ENCODE assay signal across 8 cellular contexts in genomic region chr3:185362850-185363661, GRCh38. TPM values are rescaled to one million over a fixed set of nuclear protein-coding genes. Genes with fewer than 3 reads are reported as not detected.
A peak's percentile ranks its signal among the peaks of the same experiment; 100 is the strongest.
DNase-seq lines count a peak whose midpoint lies in the region; ATAC-seq, FAIRE-seq and TF ChIP-seq lines count a peak whose summit lies in the region.

Gene MAP3K13, plus strand, starts transcription at chr3:185363136. Its CDS starts 65,446 bp downstream, at chr3:185428582.

- ATAC-seq in GM18861 (IDR thresholded peaks at IDR 0.05; ENCODE audit: unreplicated experiment) (peak; percentile 95), HG03060 (IDR thresholded peaks at IDR 0.05; ENCODE audit: low read depth, unreplicated experiment) (peak; percentile 84), lung (ENCODE audit: insufficient read depth, low FRiP score) (peak; percentile 96)

- TF ChIP-seq CTCF in WERI-Rb-1 (IDR thresholded peaks at IDR 0.05; ENCODE audit: low read depth, low read length) (no peak), lung (IDR thresholded peaks at IDR 0.05; ENCODE audit: control extremely low read depth, extremely low read depth) (no peak)

- 0 to 1% methylated on average over 17 of the region's 17 CpGs for WGBS in lung, 2 donors

- peak within 1 kb of the TSS; percentile 97 for H3K4me3 ChIP-seq in WERI-Rb-1 (ENCODE audit: low read depth, low read length)
- peak within 1 kb of the TSS; percentile 52 for H3K4me3 ChIP-seq in lung

- H3K4me1 ChIP-seq in lung (ENCODE audit: control insufficient read depth in 2 of 2, insufficient read depth in 2 of 2, low read length in 2 of 2) = peaks cover 0 to 2% of the 10 kb centered on the region in 2 donors

- H3K27ac ChIP-seq in WERI-Rb-1 (peak within 1 kb of the TSS; percentile 59), lung (ENCODE audit: low read depth in 1 of 2, low read length in 1 of 2) (peak within 1 kb of the TSS; percentile 26 to 86)

- FAIRE-seq in endometrium (lab: Jason Lieb, UNC) = peak; percentile 23

- DNase-seq in AG20443 (ENCODE audit: low spot score) (peak; percentile 94), NCI-H2081 treated with DMSO at 0.1 percent for 48 hours (lab: John Stamatoyannopoulos, UW) (peak; percentile 96), WERI-Rb-1 (peak; percentile 89), lung (ENCODE audit: low spot score) (peak; percentile 87)
- peak; percentile 4 to 25 for DNase-seq in stimulated activated CD8-positive, alpha-beta memory T cell treated with anti-CD3 and anti-CD28 coated beads, Interleukin-15, amount 100 ng/mL, for 48 hours (ENCODE audit: low read depth in 2 of 2)

- H3K27me3 ChIP-seq in WERI-Rb-1 (ENCODE audit: insufficient read depth, low read depth, severe bottlenecking) (no peaks in the 10 kb centered on the region), lung (ENCODE audit: control insufficient read depth, insufficient read depth) (no peaks in the 10 kb centered on the region)

- H3K9me3 ChIP-seq in WERI-Rb-1 (ENCODE audit: severe bottlenecking) (no peaks in the 10 kb centered on the region), lung (ENCODE audit: control insufficient read depth in 2 of 2, insufficient read depth in 1 of 2, low read length in 1 of 2) (no peaks in the 10 kb centered on the region)

- H3K36me3 ChIP-seq in WERI-Rb-1 (no peaks in the 10 kb centered on the region), lung (ENCODE audit: control insufficient read depth in 2 of 2, insufficient read depth in 2 of 2, low read length in 2 of 2) (no peaks in the 10 kb centered on the region)

RNA-seq across cellular contexts. Expression of gene MAP3K13, which starts in this region (rescaled TPM):
- 10 to 100 TPM; 31.0 to 74.8 TPM for total RNA-seq in lung
- 10 to 100 TPM; 20.7 to 27.6 TPM for polyA plus RNA-seq in lung

Comparison
In these comparisons a context has a peak if more than half of its experiments do, and no peak if none do; other contexts are left out.
1. Peak in every context shown above with its lines: DNase-seq, ATAC-seq, H3K4me3 ChIP-seq and H3K27ac ChIP-seq.
2. DNase-seq: peak in every context shown above with its lines; median percentile 96 in NCI-H2081 treated with DMSO at 0.1 percent for 48 hours; 94 in AG20443; 89 in WERI-Rb-1; 87 in lung; 14 in stimulated activated CD8-positive, alpha-beta memory T cell treated with anti-CD3 and anti-CD28 coated beads, Interleukin-15, amount 100 ng/mL, for 48 hours.